1 cellular context compared by ENCODE assay signal in genomic region chr2:175012516-175012915, GRCh38.
A peak's percentile ranks its signal among the peaks of the same experiment; 100 is the strongest.
TF ChIP-seq lines count a peak whose summit lies in the region.

No MANE protein-coding gene starts in this region.

TF ChIP-seq in IMR-90, 13 proteins besides CTCF, POLR2A, EP300 and RAD21:
- TF ChIP-seq FOS (IDR thresholded peaks at IDR 0.05; ENCODE audit: low read depth, low read length) (0 out of 2 replicates have a peak, but pooled peaks have one; percentile 7), BHLHE40 (IDR thresholded peaks at IDR 0.05; ENCODE audit: low read depth, low read length) (no peak)
- TF ChIP-seq, protein P1, sequence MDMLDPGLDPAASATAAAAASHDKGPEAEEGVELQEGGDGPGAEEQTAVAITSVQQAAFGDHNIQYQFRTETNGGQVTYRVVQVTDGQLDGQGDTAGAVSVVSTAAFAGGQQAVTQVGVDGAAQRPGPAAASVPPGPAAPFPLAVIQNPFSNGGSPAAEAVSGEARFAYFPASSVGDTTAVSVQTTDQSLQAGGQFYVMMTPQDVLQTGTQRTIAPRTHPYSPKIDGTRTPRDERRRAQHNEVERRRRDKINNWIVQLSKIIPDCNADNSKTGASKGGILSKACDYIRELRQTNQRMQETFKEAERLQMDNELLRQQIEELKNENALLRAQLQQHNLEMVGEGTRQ (IDR thresholded peaks at IDR 0.05; ENCODE audit: low read depth, low read length): no peak
TF ChIP-seq in IMR-90: peak in this region for 1.
